In genomic region chr22:50548046-50548912, GRCh38 we compare ENCODE assay signal across 10 cellular contexts. TPM values are rescaled to one million over a fixed set of nuclear protein-coding genes. Genes with fewer than 3 reads are reported as not detected.
DNase-seq lines count a peak whose midpoint lies in the region; ATAC-seq and FAIRE-seq lines count a peak whose summit lies in the region.
"Had no signal": no experiment of that assay in that cellular context is flagged by ENCODE, and none has a peak within 500 bp of the region (broad histone marks: within the 10 kb centered on the region; RNA-seq: fewer than 3 reads in every experiment).

No MANE protein-coding gene starts in this region.

- peak; percentile 58 for DNase-seq in stimulated activated CD4-positive, alpha-beta T cell treated with anti-CD3 and anti-CD28 coated beads, Interleukin-12 subunit alpha, Interleukin-12 subunit beta, amount 100 ng/mL, for 4 hours
- DNase-seq in stimulated activated CD4-positive, alpha-beta T cell treated with anti-CD3 and anti-CD28 coated beads, Interleukin-2, amount 100 ng/mL, for 48 hours = no peak
- peak; percentile 85 for DNase-seq in activated effector memory CD4-positive, alpha-beta T cell treated with anti-CD3 and anti-CD28 coated beads, Interleukin-2, amount 50 U/mL, for 16 hours
- DNase-seq in urothelium cell line (ENCODE audit: low spot score) (no peak), cerebellar nuclear complex (lab: John Stamatoyannopoulos, UW) (no peak), head of caudate nucleus (no peak)
- DNase-seq: AML-193, NCI-H2081 treated with DMSO at 0.1 percent for 48 hours had no signal

- H3K4me3 ChIP-seq in mononuclear cell (ENCODE audit: low read length) = peak overlapping the region; percentile 49

- peaks cover 64% of the 10 kb centered on the region for H3K4me1 ChIP-seq in mononuclear cell (ENCODE audit: insufficient read depth, low read length)

- FAIRE-seq in urothelium cell line (lab: Jason Lieb, UNC) = no peak

- H3K27me3 ChIP-seq in mononuclear cell (ENCODE audit: insufficient read depth, low read length) = no peaks in the 10 kb centered on the region

- no peaks in the 10 kb centered on the region for H3K9me3 ChIP-seq in mononuclear cell (ENCODE audit: low read depth, low read length)

- no peak for ATAC-seq in HG03460 (IDR thresholded peaks at IDR 0.05; ENCODE audit: unreplicated experiment)

- intact Hi-C loops in head of caudate nucleus (cut with DNase I) = no loop called here

RNA-seq across cellular contexts. Expression of gene KLHDC7B, which starts 2.6 kb away (rescaled TPM):
- 1.7 TPM for total RNA-seq in mononuclear cell

RNA-seq across cellular contexts. Expression of gene SYCE3, which starts 14.4 kb away (rescaled TPM):
- not detected for total RNA-seq in mononuclear cell

RNA-seq across cellular contexts. Expression of gene TYMP, which starts 18.5 kb away (rescaled TPM):
- 151 TPM for total RNA-seq in mononuclear cell

RNA-seq across cellular contexts. Expression of gene SCO2, which starts 22.9 kb away (rescaled TPM):
- 33.8 TPM for total RNA-seq in mononuclear cell

RNA-seq across cellular contexts. Expression of gene CPT1B, which starts 29.9 kb away (rescaled TPM):
- 7.2 TPM for total RNA-seq in mononuclear cell

Comparison
In these comparisons a context has a peak if more than half of its experiments do, and no peak if none do; other contexts are left out.
1. DNase-seq: peak in stimulated activated CD4-positive, alpha-beta T cell treated with anti-CD3 and anti-CD28 coated beads, Interleukin-12 subunit alpha, Interleukin-12 subunit beta, amount 100 ng/mL, for 4 hours (single experiment) and activated effector memory CD4-positive, alpha-beta T cell treated with anti-CD3 and anti-CD28 coated beads, Interleukin-2, amount 50 U/mL, for 16 hours (single experiment); none in stimulated activated CD4-positive, alpha-beta T cell treated with anti-CD3 and anti-CD28 coated beads, Interleukin-2, amount 100 ng/mL, for 48 hours (0 of 2), urothelium cell line (single experiment), cerebellar nuclear complex (0 of 2) and head of caudate nucleus (0 of 42).